ENCODE assay signal across 1 cellular context in the genomic region with DNA sequence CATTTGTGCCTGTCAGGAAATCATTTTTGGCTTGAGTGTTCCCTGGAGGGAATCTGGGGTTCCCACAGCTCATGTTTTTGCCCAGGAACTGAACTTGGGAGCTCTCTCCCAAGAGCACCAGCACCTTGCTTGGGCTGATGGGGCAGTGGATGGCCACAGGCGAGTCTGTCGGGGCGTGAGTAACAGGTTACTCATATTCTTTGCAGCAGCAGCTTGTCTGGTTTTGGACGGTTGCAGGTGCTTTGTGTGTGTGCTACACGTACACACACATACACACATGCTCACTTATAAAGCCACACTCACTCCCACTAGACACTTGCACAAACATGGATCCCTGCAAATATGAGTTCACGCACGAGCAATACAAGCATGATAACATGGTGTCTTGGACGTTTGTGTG.
TF ChIP-seq lines count a peak whose summit lies in the region.

No MANE protein-coding gene starts in this region.

TF ChIP-seq in A549, 52 proteins besides CTCF, POLR2A, EP300 and RAD21 (continued from another document):
- TF ChIP-seq, protein P1, sequence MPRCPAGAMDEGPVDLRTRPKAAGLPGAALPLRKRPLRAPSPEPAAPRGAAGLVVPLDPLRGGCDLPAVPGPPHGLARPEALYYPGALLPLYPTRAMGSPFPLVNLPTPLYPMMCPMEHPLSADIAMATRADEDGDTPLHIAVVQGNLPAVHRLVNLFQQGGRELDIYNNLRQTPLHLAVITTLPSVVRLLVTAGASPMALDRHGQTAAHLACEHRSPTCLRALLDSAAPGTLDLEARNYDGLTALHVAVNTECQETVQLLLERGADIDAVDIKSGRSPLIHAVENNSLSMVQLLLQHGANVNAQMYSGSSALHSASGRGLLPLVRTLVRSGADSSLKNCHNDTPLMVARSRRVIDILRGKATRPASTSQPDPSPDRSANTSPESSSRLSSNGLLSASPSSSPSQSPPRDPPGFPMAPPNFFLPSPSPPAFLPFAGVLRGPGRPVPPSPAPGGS (IDR thresholded peaks at IDR 0.05) = no peak
- no peak for TF ChIP-seq CHD4 (IDR thresholded peaks at IDR 0.05; ENCODE audit: borderline replicate concordance)
- TF ChIP-seq, protein P2, sequence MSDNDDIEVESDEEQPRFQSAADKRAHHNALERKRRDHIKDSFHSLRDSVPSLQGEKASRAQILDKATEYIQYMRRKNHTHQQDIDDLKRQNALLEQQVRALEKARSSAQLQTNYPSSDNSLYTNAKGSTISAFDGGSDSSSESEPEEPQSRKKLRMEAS (IDR thresholded peaks at IDR 0.05) = 0 out of 2 replicates have a peak, but pooled peaks have one; percentile 26
